ENCODE assay signal across 19 cellular contexts in the genomic region with DNA sequence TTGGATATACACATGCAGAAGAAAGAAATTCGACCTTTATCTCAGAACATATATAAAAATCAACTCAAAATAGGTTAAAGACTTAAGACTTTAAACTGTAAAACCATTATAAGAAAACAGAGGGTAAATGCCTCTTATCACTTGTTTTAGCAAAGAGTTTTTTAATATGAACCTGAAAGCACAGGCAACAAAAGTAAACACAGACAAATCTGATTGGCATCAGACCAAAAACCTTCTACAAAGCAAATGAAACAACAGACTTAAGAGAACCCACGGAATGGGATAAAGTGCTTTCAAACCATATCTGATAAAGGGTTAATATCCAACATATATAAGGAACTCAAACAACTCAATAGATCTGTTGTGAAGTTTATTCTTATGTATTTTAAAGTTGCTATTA.
A peak's percentile ranks its signal among the peaks of the same experiment; 100 is the strongest.
DNase-seq lines count a peak whose midpoint lies in the region; ATAC-seq and TF ChIP-seq lines count a peak whose summit lies in the region.
"Had no signal": no experiment of that assay in that cellular context is flagged by ENCODE, and none has a peak within 500 bp of the region (broad histone marks: within the 10 kb centered on the region; RNA-seq: fewer than 3 reads in every experiment).

No MANE protein-coding gene starts in this region.

- no peak overlapping the region for H3K18ac ChIP-seq in mesenchymal stem cell (ENCODE audit: low read depth in 1 of 2, low read length in 2 of 2)

- no peak overlapping the region for H2AFZ ChIP-seq in mesenchymal stem cell (ENCODE audit: low read depth, low read length)

- H2BK5ac ChIP-seq in mesenchymal stem cell (ENCODE audit: low read depth, low read length, poor library complexity, severe bottlenecking) = no peak overlapping the region

- H3K36me3 ChIP-seq in HEK293 (ENCODE audit: control insufficient read depth in 2 of 2, insufficient read depth in 1 of 2, low read length in 2 of 2) = no peaks in the 10 kb centered on the region
- no peaks in the 10 kb centered on the region for H3K36me3 ChIP-seq in mesenchymal stem cell (ENCODE audit: control insufficient read depth in 1 of 2, insufficient read depth in 2 of 2, low read depth in 1 of 2, low read length in 2 of 2)
- H3K36me3 ChIP-seq: BLaER1 treated with 17β-estradiol and CSF1 and Interleukin-3, amounts not matched to agents 10 nM and 100 nM had no signal

- H3K4me1 ChIP-seq in HEK293 (ENCODE audit: control insufficient read depth, insufficient read depth, low read length) (no peaks in the 10 kb centered on the region), mesenchymal stem cell (ENCODE audit: control insufficient read depth, insufficient read depth, low read depth, low read length) (no peaks in the 10 kb centered on the region)
- H3K4me1 ChIP-seq: BLaER1 treated with 17β-estradiol and CSF1 and Interleukin-3, amounts not matched to agents 10 nM and 100 nM had no signal

- no peaks in the 10 kb centered on the region for H3K9me3 ChIP-seq in HEK293 (ENCODE audit: control insufficient read depth, insufficient read depth, low read depth, low read length)
- H3K9me3 ChIP-seq in mesenchymal stem cell (ENCODE audit: control insufficient read depth, low read length) = no peaks in the 10 kb centered on the region
- H3K9me3 ChIP-seq: BLaER1 treated with 17β-estradiol and CSF1 and Interleukin-3, amounts not matched to agents 10 nM and 100 nM had no signal

- no peak overlapping the region for H2BK15ac ChIP-seq in mesenchymal stem cell (ENCODE audit: low read depth, poor library complexity, severe bottlenecking)

- no peak overlapping the region for H3K9ac ChIP-seq in mesenchymal stem cell (ENCODE audit: low read length)
- H3K9ac ChIP-seq: BLaER1 treated with 17β-estradiol and CSF1 and Interleukin-3, amounts not matched to agents 10 nM and 100 nM had no signal

- no peak overlapping the region for H3K23ac ChIP-seq in mesenchymal stem cell (ENCODE audit: low read length in 2 of 2)

- H3K4me3 ChIP-seq in HEK293 (ENCODE audit: low read depth, low read length) (no peak overlapping the region), LNCaP clone FGC (ENCODE audit: low read depth, low read length) (no peak overlapping the region), mesenchymal stem cell (ENCODE audit: insufficient read depth in 1 of 2, low read depth in 1 of 2, low read length in 2 of 2) (no peak overlapping the region)
- H3K4me3 ChIP-seq: BLaER1 treated with 17β-estradiol and CSF1 and Interleukin-3, amounts not matched to agents 10 nM and 100 nM had no signal

- no peaks in the 10 kb centered on the region for H3K27me3 ChIP-seq in mesenchymal stem cell (ENCODE audit: control insufficient read depth in 1 of 2, insufficient read depth in 1 of 2, low read length in 2 of 2)
- H3K27me3 ChIP-seq: BLaER1 treated with 17β-estradiol and CSF1 and Interleukin-3, amounts not matched to agents 10 nM and 100 nM had no signal

- H3K4me2 ChIP-seq in mesenchymal stem cell (ENCODE audit: low read length, poor library complexity, severe bottlenecking) = no peak overlapping the region
- H3K4me2 ChIP-seq: BLaER1 treated with 17β-estradiol and CSF1 and Interleukin-3, amounts not matched to agents 10 nM and 100 nM had no signal

- CTCF ChIA-PET in HEK293 (lab: Yijun Ruan, JAX) = no interaction called here

- H2BK12ac ChIP-seq in mesenchymal stem cell (ENCODE audit: low read length in 2 of 2) = no peak overlapping the region

- H3K79me1 ChIP-seq in mesenchymal stem cell (replicated peaks; ENCODE audit: low read length, poor library complexity, severe bottlenecking) = no peaks in the 10 kb centered on the region

- TF ChIP-seq CTCF in HEK293 (tag by site-specific recombination; IDR thresholded peaks at IDR 0.05) (no peak), LNCaP clone FGC (IDR thresholded peaks at IDR 0.05; ENCODE audit: control insufficient read depth, extremely low read depth, insufficient read depth) (no peak)

- DNase-seq in LNCaP clone FGC (ENCODE audit: low read depth) (peak; percentile 35), RPMI7951 (ENCODE audit: low read depth) (peak; percentile 1), mesenchymal stem cell (peak; percentile 11), left ventricle myocardium superior (no peak), HuH-7.5 (ENCODE audit: low spot score) (no peak), SK-N-DZ (ENCODE audit: low spot score) (no peak), COR-L47 (lab: John Stamatoyannopoulos, UW) (no peak)
- DNase-seq: ACHN; CD4-positive, alpha-beta memory T cell; GDM1; KG1; NCI-H187; NCI-H2227 treated with DMSO at 0.1 percent for 48 hours; NCI-H510A treated with DMSO at 0.1 percent for 48 hours; NCI-H774; NK-92 treated with Interleukin-12 subunit alpha and Interleukin-12 subunit beta, amount 100 ng/mL, for 24 hours had no signal

- intact Hi-C loops in left ventricle myocardium superior (cut with micrococcal nuclease) = no loop called here

- no peak overlapping the region for H2AK5ac ChIP-seq in mesenchymal stem cell (ENCODE audit: low read length, severe bottlenecking)

- no peak overlapping the region for H4K8ac ChIP-seq in mesenchymal stem cell (ENCODE audit: low read length)

- H4K91ac ChIP-seq in mesenchymal stem cell (ENCODE audit: low read length) = no peak overlapping the region

- H2BK120ac ChIP-seq in mesenchymal stem cell (ENCODE audit: low read depth, low read length) = no peak overlapping the region

- no peak overlapping the region for H3K27ac ChIP-seq in HEK293 (ENCODE audit: extremely low read depth, low read depth, low read length)
- H3K27ac ChIP-seq in mesenchymal stem cell (ENCODE audit: low read length, poor library complexity, severe bottlenecking) = no peak overlapping the region
- H3K27ac ChIP-seq: BLaER1 treated with 17β-estradiol and CSF1 and Interleukin-3, amounts not matched to agents 10 nM and 100 nM had no signal

- POLR2A ChIA-PET in HEK293 (lab: Yijun Ruan, JAX) = no interaction called here

- no CpG with 5 or more reads among the region's 2 CpGs for WGBS in mesenchymal stem cell

- no peak overlapping the region for H3K14ac ChIP-seq in mesenchymal stem cell (ENCODE audit: low read length in 2 of 2)

- H3K4ac ChIP-seq in mesenchymal stem cell (ENCODE audit: low read depth in 1 of 2, low read length in 2 of 2) = no peak overlapping the region

- ATAC-seq in left ventricle myocardium superior = no peak
- ATAC-seq: Panc1 had no signal

TF ChIP-seq in HEK293, 187 proteins besides CTCF, POLR2A, EP300 and RAD21:
- TF ChIP-seq SETDB1 (IDR thresholded peaks at IDR 0.05; ENCODE audit: insufficient read length, low read length) (peak; percentile 60), ZNF768 (tag by site-specific recombination; IDR thresholded peaks at IDR 0.05) (no peak)

Comparison
In these comparisons a context has a peak if more than half of its experiments do, and no peak if none do; other contexts are left out.
1. DNase-seq: peak in LNCaP clone FGC (single experiment), RPMI7951 (single experiment) and mesenchymal stem cell (single experiment); none in left ventricle myocardium superior (single experiment), HuH-7.5 (single experiment), SK-N-DZ (single experiment) and COR-L47 (single experiment).